ENCODE assay signal across 9 cellular contexts in genomic region chr9:129619787-129620668, GRCh38. TPM values are rescaled to one million over a fixed set of nuclear protein-coding genes. Genes with fewer than 3 reads are reported as not detected.
DNase-seq lines count a peak whose midpoint lies in the region; ATAC-seq, FAIRE-seq and TF ChIP-seq lines count a peak whose summit lies in the region.
"Had no signal": no experiment of that assay in that cellular context is flagged by ENCODE, and none has a peak within 500 bp of the region (broad histone marks: within the 10 kb centered on the region; RNA-seq: fewer than 3 reads in every experiment).

No MANE protein-coding gene starts in this region.

- H3K4me3 Mint-ChIP-seq in MCF 10A (ENCODE audit: unreplicated experiment), result peak overlapping the region; percentile 53

- H3K4me3 ChIP-seq in HepG2 (replicated peaks in 1 of 3; ENCODE audit: insufficient read depth in 1 of 3, low read depth in 2 of 3, low read length in 3 of 3) (peak overlapping the region; percentile 38 to 65 (median 53); a peak in 5 of 6 replicates), tibial artery (peak overlapping the region; percentile 49 to 71)

- FAIRE-seq in HepG2 (lab: Jason Lieb, UNC), result no peak
- FAIRE-seq: GM18507 had no signal

- TF ChIP-seq CTCF in MCF 10A (IDR thresholded peaks at IDR 0.05; ENCODE audit: unreplicated experiment), result no peak
- TF ChIP-seq CTCF in HepG2 (CRISPR knock-in tag; IDR thresholded peaks at IDR 0.05), result peak; percentile 43
- no peak for TF ChIP-seq CTCF in tibial artery (IDR thresholded peaks at IDR 0.05)

- H3K27ac Mint-ChIP-seq in MCF 10A (ENCODE audit: low read depth, unreplicated experiment), result no peak overlapping the region

- peak in 1 of 2 experiments; percentile 16; a peak in 1 of 4 replicates for TF ChIP-seq POLR2A in HepG2 (IDR thresholded peaks at IDR 0.05; ENCODE audit: insufficient read depth in 1 of 2, low read depth in 2 of 2, low read length in 2 of 2)

- peak; percentile 53 for ATAC-seq in HepG2
- no peak for ATAC-seq in HG02678 (IDR thresholded peaks at IDR 0.05; ENCODE audit: unreplicated experiment)

- H3K27me3 Mint-ChIP-seq in MCF 10A (ENCODE audit: insufficient read depth, unreplicated experiment), result no peaks in the 10 kb centered on the region

- no peaks in the 10 kb centered on the region for H3K79me2 ChIP-seq in HepG2 (ENCODE audit: insufficient read depth, low read length)

- POLR2A ChIA-PET in MCF 10A (lab: Yijun Ruan, JAX) (interaction anchor here (0.7 to 1.7 kb wide), 6 partner anchors 9 to 747 kb away, joined by 3 to 4 read pairs (median 3); no protein-coding TSS in a partner anchor), HepG2 (lab: Yijun Ruan, JAX) (interaction anchor here (0.8 to 1.6 kb wide), 6 partner anchors 10 to 481 kb away, joined by 3 to 8 read pairs (median 5); partner anchors contain the start of gene IER5L)

- no peaks in the 10 kb centered on the region for H3K9me3 ChIP-seq in HepG2 (ENCODE audit: low read length)
- H3K9me3 ChIP-seq in tibial artery, result no peaks in the 10 kb centered on the region

- H3K4me1 ChIP-seq in HepG2 (ENCODE audit: insufficient read depth, low read length) (peaks cover 25% of the 10 kb centered on the region), tibial artery (peaks cover 0 to 18% (median 13%) of the 10 kb centered on the region in 4 donors)

- CTCF ChIA-PET in MCF 10A (lab: Yijun Ruan, JAX), result interaction anchor here (0.6 to 7.7 kb wide), 9 partner anchors 8 to 499 kb away, joined by 3 to 96 read pairs (median 7); no protein-coding TSS in a partner anchor
- CTCF ChIA-PET in HepG2 (lab: Yijun Ruan, JAX; ENCODE audit: low intra/inter-chr PET ratio, low total read pairs), result no interaction called here

- BruUV-seq in MCF 10A (replicated peaks; lab: Mats Ljungman, UMichigan) (no TSS peak), HepG2 (replicated peaks; lab: Mats Ljungman, UMichigan) (no TSS peak)

- no peak; the same call in 1 of the 2 replicates for TF ChIP-seq RAD21 in HepG2 (CRISPR knock-in tag; IDR thresholded peaks at IDR 0.05)

- H3K36me3 ChIP-seq in HepG2 (replicated peaks in 1 of 2; ENCODE audit: control insufficient read depth in 1 of 2, insufficient read depth in 2 of 2, low read length in 2 of 2) (no peaks in the 10 kb centered on the region), tibial artery (no peaks in the 10 kb centered on the region)

- WGBS in HepG2 (ENCODE audit: low lambda C conversion rate), result 6% methylated on average over 15 of the region's 82 CpGs

- no peaks in the 10 kb centered on the region for H3K9me3 Mint-ChIP-seq in MCF 10A (ENCODE audit: unreplicated experiment)

- peaks cover 10% of the 10 kb centered on the region for H3K4me1 Mint-ChIP-seq in MCF 10A (ENCODE audit: insufficient read depth, unreplicated experiment)

- in situ Hi-C loops in ACHN (cut with HindIII; ENCODE audit: low pct_ligation_motif_present, low pct_unique_long_range_greater_than_20kb, low sequenced_read_pairs) (no loop called here), HepG2 (cut with HindIII; ENCODE audit: extremely low pct_ligation_motif_present, low pct_unique_long_range_greater_than_20kb) (loop anchor here (5.0 to 10.0 kb wide), 4 partner anchors 125 to 478 kb away; partner anchors contain the start of gene IER5L)

- intact Hi-C loops in MCF 10A (cut with micrococcal nuclease) (loop anchor here (10.0 kb wide), 1 partner anchor 1065 kb away; the partner anchor contains the start of gene SPTAN1), HepG2 (cut with micrococcal nuclease; ENCODE audit: unreplicated experiment) (loop anchor here (10.0 kb wide), 1 partner anchor 445 kb away; the partner anchor contains the start of gene IER5L), tibial artery (cut with DNase I; ENCODE audit: low total_unique reads) (loop anchor here (10.0 kb wide), 1 partner anchor 225 kb away; no protein-coding TSS in a partner anchor)

- peak overlapping the region; percentile 86 for H3K4me2 ChIP-seq in HepG2 (ENCODE audit: low read depth, low read length)

- TF ChIP-seq EP300 in HepG2 (IDR thresholded peaks at IDR 0.05; ENCODE audit: low read depth in 2 of 2, low read length in 2 of 2), result no peak
- TF ChIP-seq EP300 in HepG2 (CRISPR knock-in tag; IDR thresholded peaks at IDR 0.05; ENCODE audit: borderline replicate concordance), result no peak

- H3K36me3 Mint-ChIP-seq in MCF 10A (ENCODE audit: insufficient read depth, unreplicated experiment), result no peaks in the 10 kb centered on the region

- H3K27ac ChIP-seq in HepG2 (ENCODE audit: extremely low read length, insufficient read depth, low read length), result no peak overlapping the region
- H3K27ac ChIP-seq in tibial artery, result peak overlapping the region; percentile 46 to 54

- H2AFZ ChIP-seq in HepG2 (ENCODE audit: low read length), result no peak overlapping the region

- peak overlapping the region; percentile 41; the same call in 1 of the 2 replicates for H3K9ac ChIP-seq in HepG2 (ENCODE audit: insufficient read depth, low read depth, low read length)

- H3K27me3 ChIP-seq in HepG2 (ENCODE audit: control insufficient read depth in 1 of 2, insufficient read depth in 2 of 2, low read length in 2 of 2) (peaks cover 0 to 15% of the 10 kb centered on the region in 2 experiments; a peak in 3 of 5 replicates), tibial artery (peaks cover 0 to 11% of the 10 kb centered on the region in 2 donors)

- peak; percentile 35 for DNase-seq in ACHN
- DNase-seq in HuH-7 (ENCODE audit: low spot score), result peak; percentile 58
- peak; percentile 14 for DNase-seq in MCF 10A (ENCODE audit: unreplicated experiment)
- DNase-seq in HepG2 (ENCODE audit: low spot score), result no peak
- DNase-seq in tibial artery, result no peak
- no peak for DNase-seq in NCI-H2196 (lab: John Stamatoyannopoulos, UW; ENCODE audit: unreplicated experiment)
- DNase-seq in activated gamma-delta T cell (lab: John Stamatoyannopoulos, UW), result no peak

- peaks cover 7% of the 10 kb centered on the region; the same call in 1 of the 2 replicates for H4K20me1 ChIP-seq in HepG2 (ENCODE audit: insufficient read depth, low read length)

RNA-seq across cellular contexts. Expression of gene C9orf50, which starts 0.9 kb away (rescaled TPM):
- total RNA-seq in MCF 10A (2022) (0.20 TPM in 1 of 2 replicates, not detected in the other), HepG2 (2016; rRNA removed; fragmentation: Illumina TruSeq; extraction: Trizol) (not detected in 2 replicates)
- total RNA-seq in HepG2 (2016; cell fraction: cytosol; rRNA removed; fragmentation: Illumina TruSeq; extraction: Trizol; ENCODE audit: low read depth), result not detected in 2 replicates
- not detected in 2 replicates for total RNA-seq in HepG2 (2016; cell fraction: insoluble cytoplasmic fraction; rRNA removed; fragmentation: Illumina TruSeq; extraction: Trizol)
- total RNA-seq in HepG2 (2016; cell fraction: membrane; rRNA removed; fragmentation: Illumina TruSeq; extraction: Trizol), result not detected in 2 replicates
- total RNA-seq in HepG2 (2016; cell fraction: nucleus; rRNA removed; fragmentation: Illumina TruSeq; extraction: Trizol), result not detected in 2 replicates
- not detected in 2 replicates for polyA plus RNA-seq in HepG2 (2011; rRNA removed)
- not detected in 2 replicates for polyA plus RNA-seq in HepG2 (2011; cell fraction: cytosol; rRNA removed)
- polyA plus RNA-seq in HepG2 (2011; cell fraction: nucleus; rRNA removed), result 0.10 TPM in 1 of 2 replicates, not detected in the other
- not detected in 2 replicates for polyA plus RNA-seq in HepG2 (2012)
- polyA plus RNA-seq in HepG2 (2016; cell fraction: cytosol; fragmentation: Illumina TruSeq; extraction: Trizol; ENCODE audit: low read depth), result not detected in 2 replicates
- not detected in 2 replicates for polyA plus RNA-seq in HepG2 (2016; cell fraction: insoluble cytoplasmic fraction; fragmentation: Illumina TruSeq; extraction: Trizol; ENCODE audit: low read depth)
- polyA plus RNA-seq in HepG2 (2016; cell fraction: membrane; fragmentation: Illumina TruSeq; extraction: Trizol; ENCODE audit: low read depth), result not detected in 2 replicates
- not detected in 2 replicates for polyA plus RNA-seq in HepG2 (2016; cell fraction: nucleus; fragmentation: Illumina TruSeq; extraction: Trizol; ENCODE audit: insufficient read depth, low read depth)
- not detected in 2 replicates for polyA minus RNA-seq in HepG2 (2011; rRNA and poly(A)+ RNA removed; ENCODE audit: low replicate concordance)
- not detected in 2 replicates for polyA minus RNA-seq in HepG2 (2011; cell fraction: cytosol; rRNA and poly(A)+ RNA removed)
- not detected in 2 replicates for polyA minus RNA-seq in HepG2 (2011; cell fraction: nucleus; rRNA and poly(A)+ RNA removed)

RNA-seq across cellular contexts. Expression of gene NTMT1, which starts 5.9 kb away (rescaled TPM):
- total RNA-seq in MCF 10A (2022) (32.9 and 49.2 TPM in 2 replicates), HepG2 (2016; rRNA removed; fragmentation: Illumina TruSeq; extraction: Trizol) (51.0 and 53.8 TPM in 2 replicates)
- total RNA-seq in HepG2 (2016; cell fraction: cytosol; rRNA removed; fragmentation: Illumina TruSeq; extraction: Trizol; ENCODE audit: low read depth), result 18.8 and 21.6 TPM in 2 replicates
- 51.4 and 52.7 TPM in 2 replicates for total RNA-seq in HepG2 (2016; cell fraction: insoluble cytoplasmic fraction; rRNA removed; fragmentation: Illumina TruSeq; extraction: Trizol)
- total RNA-seq in HepG2 (2016; cell fraction: membrane; rRNA removed; fragmentation: Illumina TruSeq; extraction: Trizol), result 27.5 and 28.2 TPM in 2 replicates
- 24.5 and 26.0 TPM in 2 replicates for total RNA-seq in HepG2 (2016; cell fraction: nucleus; rRNA removed; fragmentation: Illumina TruSeq; extraction: Trizol)
- 49.1 and 52.7 TPM in 2 replicates for polyA plus RNA-seq in HepG2 (2011; rRNA removed)
- 51.6 and 54.5 TPM in 2 replicates for polyA plus RNA-seq in HepG2 (2011; cell fraction: cytosol; rRNA removed)
- 33.4 and 35.2 TPM in 2 replicates for polyA plus RNA-seq in HepG2 (2011; cell fraction: nucleus; rRNA removed)
- polyA plus RNA-seq in HepG2 (2012), result 25.7 and 35.9 TPM in 2 replicates
- polyA plus RNA-seq in HepG2 (2016; cell fraction: cytosol; fragmentation: Illumina TruSeq; extraction: Trizol; ENCODE audit: low read depth), result 25.5 and 33.2 TPM in 2 replicates
- 70.9 and 81.2 TPM in 2 replicates for polyA plus RNA-seq in HepG2 (2016; cell fraction: insoluble cytoplasmic fraction; fragmentation: Illumina TruSeq; extraction: Trizol; ENCODE audit: low read depth)
- polyA plus RNA-seq in HepG2 (2016; cell fraction: membrane; fragmentation: Illumina TruSeq; extraction: Trizol; ENCODE audit: low read depth), result 24.8 and 34.0 TPM in 2 replicates
- polyA plus RNA-seq in HepG2 (2016; cell fraction: nucleus; fragmentation: Illumina TruSeq; extraction: Trizol; ENCODE audit: insufficient read depth, low read depth), result 54.6 and 61.5 TPM in 2 replicates
- 26.8 and 119 TPM in 2 replicates for polyA minus RNA-seq in HepG2 (2011; rRNA and poly(A)+ RNA removed; ENCODE audit: low replicate concordance)
- 14.8 and 17.0 TPM in 2 replicates for polyA minus RNA-seq in HepG2 (2011; cell fraction: cytosol; rRNA and poly(A)+ RNA removed)
- 15.9 and 18.4 TPM in 2 replicates for polyA minus RNA-seq in HepG2 (2011; cell fraction: nucleus; rRNA and poly(A)+ RNA removed)

RNA-seq across cellular contexts. Expression of gene ASB6, which starts 21.9 kb away (rescaled TPM):
- total RNA-seq in MCF 10A (2022) (14.4 TPM in 2 replicates), HepG2 (2016; rRNA removed; fragmentation: Illumina TruSeq; extraction: Trizol) (8.2 and 8.3 TPM in 2 replicates)
- total RNA-seq in HepG2 (2016; cell fraction: cytosol; rRNA removed; fragmentation: Illumina TruSeq; extraction: Trizol; ENCODE audit: low read depth), result 1.6 and 1.8 TPM in 2 replicates
- total RNA-seq in HepG2 (2016; cell fraction: insoluble cytoplasmic fraction; rRNA removed; fragmentation: Illumina TruSeq; extraction: Trizol), result 6.6 and 9.5 TPM in 2 replicates
- total RNA-seq in HepG2 (2016; cell fraction: membrane; rRNA removed; fragmentation: Illumina TruSeq; extraction: Trizol), result 5.0 and 6.5 TPM in 2 replicates
- 7.3 TPM in 2 replicates for total RNA-seq in HepG2 (2016; cell fraction: nucleus; rRNA removed; fragmentation: Illumina TruSeq; extraction: Trizol)
- polyA plus RNA-seq in HepG2 (2011; rRNA removed), result 8.4 and 10.8 TPM in 2 replicates
- 6.1 and 7.8 TPM in 2 replicates for polyA plus RNA-seq in HepG2 (2011; cell fraction: cytosol; rRNA removed)
- polyA plus RNA-seq in HepG2 (2011; cell fraction: nucleus; rRNA removed), result 22.8 and 23.1 TPM in 2 replicates
- polyA plus RNA-seq in HepG2 (2012), result 4.2 and 5.8 TPM in 2 replicates
- 1.0 and 1.8 TPM in 2 replicates for polyA plus RNA-seq in HepG2 (2016; cell fraction: cytosol; fragmentation: Illumina TruSeq; extraction: Trizol; ENCODE audit: low read depth)
- 7.0 and 8.8 TPM in 2 replicates for polyA plus RNA-seq in HepG2 (2016; cell fraction: insoluble cytoplasmic fraction; fragmentation: Illumina TruSeq; extraction: Trizol; ENCODE audit: low read depth)
- 3.2 TPM in 2 replicates for polyA plus RNA-seq in HepG2 (2016; cell fraction: membrane; fragmentation: Illumina TruSeq; extraction: Trizol; ENCODE audit: low read depth)
- 17.2 and 17.7 TPM in 2 replicates for polyA plus RNA-seq in HepG2 (2016; cell fraction: nucleus; fragmentation: Illumina TruSeq; extraction: Trizol; ENCODE audit: insufficient read depth, low read depth)
- polyA minus RNA-seq in HepG2 (2011; rRNA and poly(A)+ RNA removed; ENCODE audit: low replicate concordance), result 10.0 and 29.3 TPM in 2 replicates
- polyA minus RNA-seq in HepG2 (2011; cell fraction: cytosol; rRNA and poly(A)+ RNA removed), result 2.7 and 3.2 TPM in 2 replicates
- polyA minus RNA-seq in HepG2 (2011; cell fraction: nucleus; rRNA and poly(A)+ RNA removed), result 5.0 and 5.6 TPM in 2 replicates

RNA-seq across cellular contexts. Expression of gene PRRX2, which starts 45.4 kb away (rescaled TPM):
- not detected in 2 replicates for total RNA-seq in MCF 10A (2022)
- not detected in 2 replicates for total RNA-seq in HepG2 (2016; rRNA removed; fragmentation: Illumina TruSeq; extraction: Trizol)
- not detected in 2 replicates for total RNA-seq in HepG2 (2016; cell fraction: cytosol; rRNA removed; fragmentation: Illumina TruSeq; extraction: Trizol; ENCODE audit: low read depth)
- total RNA-seq in HepG2 (2016; cell fraction: insoluble cytoplasmic fraction; rRNA removed; fragmentation: Illumina TruSeq; extraction: Trizol), result not detected in 2 replicates
- total RNA-seq in HepG2 (2016; cell fraction: membrane; rRNA removed; fragmentation: Illumina TruSeq; extraction: Trizol), result not detected in 2 replicates
- not detected in 2 replicates for total RNA-seq in HepG2 (2016; cell fraction: nucleus; rRNA removed; fragmentation: Illumina TruSeq; extraction: Trizol)
- polyA plus RNA-seq in HepG2 (2011; rRNA removed), result 0.05 TPM in 1 of 2 replicates, not detected in the other
- polyA plus RNA-seq in HepG2 (2011; cell fraction: cytosol; rRNA removed), result not detected in 2 replicates
- polyA plus RNA-seq in HepG2 (2011; cell fraction: nucleus; rRNA removed), result not detected in 2 replicates
- polyA plus RNA-seq in HepG2 (2012), result not detected in 2 replicates
- not detected in 2 replicates for polyA plus RNA-seq in HepG2 (2016; cell fraction: cytosol; fragmentation: Illumina TruSeq; extraction: Trizol; ENCODE audit: low read depth)
- polyA plus RNA-seq in HepG2 (2016; cell fraction: insoluble cytoplasmic fraction; fragmentation: Illumina TruSeq; extraction: Trizol; ENCODE audit: low read depth), result not detected in 2 replicates
- polyA plus RNA-seq in HepG2 (2016; cell fraction: membrane; fragmentation: Illumina TruSeq; extraction: Trizol; ENCODE audit: low read depth), result not detected in 2 replicates
- not detected in 2 replicates for polyA plus RNA-seq in HepG2 (2016; cell fraction: nucleus; fragmentation: Illumina TruSeq; extraction: Trizol; ENCODE audit: insufficient read depth, low read depth)
- not detected in 2 replicates for polyA minus RNA-seq in HepG2 (2011; rRNA and poly(A)+ RNA removed; ENCODE audit: low replicate concordance)
- not detected in 2 replicates for polyA minus RNA-seq in HepG2 (2011; cell fraction: cytosol; rRNA and poly(A)+ RNA removed)
- polyA minus RNA-seq in HepG2 (2011; cell fraction: nucleus; rRNA and poly(A)+ RNA removed), result not detected in 2 replicates

Comparison
In these comparisons a context has a peak if more than half of its experiments do, and no peak if none do; other contexts are left out.
1. DNase-seq: peak in ACHN (single experiment), HuH-7 (single experiment) and MCF 10A (single experiment); none in HepG2 (single experiment), tibial artery (0 of 2), NCI-H2196 (single experiment) and activated gamma-delta T cell (single experiment).